8 cellular contexts compared by ENCODE assay signal in genomic region chr22:41621099-41621910, GRCh38. TPM values are rescaled to one million over a fixed set of nuclear protein-coding genes. Genes with fewer than 3 reads are reported as not detected.
DNase-seq lines count a peak whose midpoint lies in the region; TF ChIP-seq lines count a peak whose summit lies in the region.

Gene XRCC6 (plus strand): TSS chr22:41621295. CDS start chr22:41622005, 710 bp downstream.

- H3K4me3 ChIP-seq in SK-N-SH (ENCODE audit: low read depth in 2 of 2, low read length in 1 of 2) (peak within 1 kb of the TSS; percentile 78 to 89), suprapubic skin (peak within 1 kb of the TSS; percentile 91)

- H3K27ac ChIP-seq in SK-N-SH (ENCODE audit: low read depth in 2 of 2, low read length in 1 of 2) (peak within 1 kb of the TSS; percentile 82 to 97), suprapubic skin (peak within 1 kb of the TSS; percentile 95)

- no peaks in the 10 kb centered on the region for H3K27me3 ChIP-seq in SK-N-SH (ENCODE audit: insufficient read depth)
- no peaks in the 10 kb centered on the region for H3K27me3 ChIP-seq in suprapubic skin

- H3K4me2 ChIP-seq in SK-N-SH: peak within 1 kb of the TSS; percentile 91

- H3K36me3 Mint-ChIP-seq in HFFc6 (ENCODE audit: low read depth): peaks cover 14% of the 10 kb centered on the region

- peak; percentile 56 to 90 for TF ChIP-seq POLR2A in suprapubic skin (IDR thresholded peaks at IDR 0.05)

- H3K9me3 ChIP-seq in SK-N-SH (no peaks in the 10 kb centered on the region), suprapubic skin (no peaks in the 10 kb centered on the region)

- DNase-seq in GM04503 (ENCODE audit: low read depth): peak; percentile 93
- DNase-seq in HFFc6: peak; percentile 99
- peak; percentile 97 for DNase-seq in NCI-H1048 (lab: John Stamatoyannopoulos, UW)
- peak; percentile 96 for DNase-seq in SK-N-SH
- DNase-seq in activated naive CD4-positive, alpha-beta T cell treated with anti-CD3 and anti-CD28 coated beads, Interleukin-2, amount 50 U/mL, for 16 hours: peak; percentile 99
- peak; percentile 100 for DNase-seq in germinal center (ENCODE audit: low spot score)
- peak; percentile 90 to 100 (median 99) for DNase-seq in nucleus accumbens (lab: John Stamatoyannopoulos, UW)
- peak; percentile 100 for DNase-seq in suprapubic skin (ENCODE audit: low spot score in 2 of 2)

- CTCF ChIA-PET in SK-N-SH (lab: Yijun Ruan, JAX): interaction anchor here (1.0 to 1.2 kb wide), 3 partner anchors 78 to 219 kb away, joined by 3 to 4 read pairs (median 3); no protein-coding TSS in a partner anchor

- no peak for TF ChIP-seq CTCF in HFFc6 (IDR thresholded peaks at IDR 0.05)
- TF ChIP-seq CTCF in SK-N-SH (IDR thresholded peaks at IDR 0.05): no peak
- no peak for TF ChIP-seq CTCF in suprapubic skin (IDR thresholded peaks at IDR 0.05)

- H2AFZ ChIP-seq in SK-N-SH (ENCODE audit: low read depth): peak within 1 kb of the TSS; percentile 65; the same call in 1 of the 2 replicates

- H3K79me2 ChIP-seq in SK-N-SH (ENCODE audit: insufficient read depth): peaks cover 56% of the 10 kb centered on the region

- H3K9me3 Mint-ChIP-seq in HFFc6: no peaks in the 10 kb centered on the region

- 0% methylated on average over 2 of the region's 70 CpGs for WGBS in SK-N-SH (ENCODE audit: low lambda C conversion rate)
- 0% methylated on average over 29 of the region's 70 CpGs for WGBS in suprapubic skin

- H3K9me2 ChIP-seq in SK-N-SH: no peaks in the 10 kb centered on the region

- H3K36me3 ChIP-seq in SK-N-SH (replicated peaks in 1 of 2; ENCODE audit: control insufficient read depth in 1 of 2, insufficient read depth in 2 of 2, low read length in 1 of 2) (peaks cover 0 to 5% of the 10 kb centered on the region in 2 experiments), suprapubic skin (peaks cover 34% of the 10 kb centered on the region)

- peak within 1 kb of the TSS; percentile 98 for H3K27ac Mint-ChIP-seq in HFFc6

- H3K9ac ChIP-seq in SK-N-SH: peak within 1 kb of the TSS; percentile 94

- H4K20me1 ChIP-seq in SK-N-SH (ENCODE audit: insufficient read depth): no peaks in the 10 kb centered on the region

- no peak for TF ChIP-seq RAD21 in SK-N-SH (IDR thresholded peaks at IDR 0.05; ENCODE audit: low read length)

- peaks cover 5% of the 10 kb centered on the region in 2 experiments; a peak in 3 of 4 replicates for H3K4me1 ChIP-seq in SK-N-SH (ENCODE audit: control insufficient read depth in 1 of 2, insufficient read depth in 2 of 2, low read depth in 1 of 2, low read length in 1 of 2)
- H3K4me1 ChIP-seq in suprapubic skin: peaks cover 38% of the 10 kb centered on the region

- H3K4me1 Mint-ChIP-seq in HFFc6 (ENCODE audit: low read depth): peaks cover 39% of the 10 kb centered on the region

- TF ChIP-seq EP300 in SK-N-SH (IDR thresholded peaks at IDR 0.05; ENCODE audit: borderline replicate concordance in 1 of 2, low read depth in 1 of 2, low read length in 1 of 2): no peak
- no peak for TF ChIP-seq EP300 in suprapubic skin (IDR thresholded peaks at IDR 0.05)

- POLR2A ChIA-PET in SK-N-SH (lab: Yijun Ruan, JAX): interaction anchor here (0.5 to 1.3 kb wide), 2 partner anchors 18 to 19 kb away, joined by 3 to 4 read pairs; no protein-coding TSS in a partner anchor

- no peaks in the 10 kb centered on the region for H3K27me3 Mint-ChIP-seq in HFFc6 (ENCODE audit: insufficient read depth)

- peak within 1 kb of the TSS; percentile 94 for H3K4me3 Mint-ChIP-seq in HFFc6

- H3F3A ChIP-seq in SK-N-SH (replicated peaks; ENCODE audit: insufficient read depth): peaks cover 3% of the 10 kb centered on the region

TF ChIP-seq in SK-N-SH, 30 proteins besides CTCF, POLR2A, EP300 and RAD21:
- TF ChIP-seq ELF1 (IDR thresholded peaks at IDR 0.05): no peak
- no peak for TF ChIP-seq NFIC (IDR thresholded peaks at IDR 0.05; ENCODE audit: borderline replicate concordance)
- peak; percentile 43; the same call in 1 of the 2 replicates for TF ChIP-seq MXI1 (IDR thresholded peaks at IDR 0.05; ENCODE audit: low read depth, low read length)
- TF ChIP-seq GABPA (IDR thresholded peaks at IDR 0.05; ENCODE audit: low read depth): peak; percentile 65; the same call in 1 of the 2 replicates
- peak; percentile 78 for TF ChIP-seq YY1 (IDR thresholded peaks at IDR 0.05; ENCODE audit: low read depth)
- TF ChIP-seq, protein P1, sequence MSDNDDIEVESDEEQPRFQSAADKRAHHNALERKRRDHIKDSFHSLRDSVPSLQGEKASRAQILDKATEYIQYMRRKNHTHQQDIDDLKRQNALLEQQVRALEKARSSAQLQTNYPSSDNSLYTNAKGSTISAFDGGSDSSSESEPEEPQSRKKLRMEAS (IDR thresholded peaks at IDR 0.05; ENCODE audit: low read depth): peak; percentile 53; the same call in 1 of the 2 replicates
- TF ChIP-seq, protein P2, sequence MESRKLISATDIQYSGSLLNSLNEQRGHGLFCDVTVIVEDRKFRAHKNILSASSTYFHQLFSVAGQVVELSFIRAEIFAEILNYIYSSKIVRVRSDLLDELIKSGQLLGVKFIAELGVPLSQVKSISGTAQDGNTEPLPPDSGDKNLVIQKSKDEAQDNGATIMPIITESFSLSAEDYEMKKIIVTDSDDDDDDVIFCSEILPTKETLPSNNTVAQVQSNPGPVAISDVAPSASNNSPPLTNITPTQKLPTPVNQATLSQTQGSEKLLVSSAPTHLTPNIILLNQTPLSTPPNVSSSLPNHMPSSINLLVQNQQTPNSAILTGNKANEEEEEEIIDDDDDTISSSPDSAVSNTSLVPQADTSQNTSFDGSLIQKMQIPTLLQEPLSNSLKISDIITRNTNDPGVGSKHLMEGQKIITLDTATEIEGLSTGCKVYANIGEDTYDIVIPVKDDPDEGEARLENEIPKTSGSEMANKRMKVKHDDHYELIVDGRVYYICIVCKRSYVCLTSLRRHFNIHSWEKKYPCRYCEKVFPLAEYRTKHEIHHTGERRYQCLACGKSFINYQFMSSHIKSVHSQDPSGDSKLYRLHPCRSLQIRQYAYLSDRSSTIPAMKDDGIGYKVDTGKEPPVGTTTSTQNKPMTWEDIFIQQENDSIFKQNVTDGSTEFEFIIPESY (IDR thresholded peaks at IDR 0.05; ENCODE audit: borderline replicate concordance, low read depth): no peak
- TF ChIP-seq NRF1 (IDR thresholded peaks at IDR 0.05; ENCODE audit: low read depth, low read length): peak; percentile 74
- TF ChIP-seq IRF3 (IDR thresholded peaks at IDR 0.05; ENCODE audit: low read depth, low read length): no peak
- TF ChIP-seq POLR2AphosphoS5 (IDR thresholded peaks at IDR 0.05; ENCODE audit: low read depth, low read length): peak; percentile 49
- no peak for TF ChIP-seq USF2 (IDR thresholded peaks at IDR 0.05; ENCODE audit: borderline replicate concordance, low read depth, low read length)
- peak; percentile 60; the same call in 1 of the 2 replicates for TF ChIP-seq PBX3 (IDR thresholded peaks at IDR 0.05)

RNA-seq across cellular contexts. Expression of gene XRCC6, which starts in this region (rescaled TPM):
- 100 to 1,000 TPM; 324 to 395 (median 373) TPM for total RNA-seq in HFFc6 (2021; fragmentation: NEBNext Ultra II Directional; extraction: Animal tissue kit (Norgen Biotek cat#: 25700))
- 78.1 and 79.0 TPM in 2 replicates for polyA plus RNA-seq in SK-N-SH (2012; rRNA removed)
- 91.8 and 99.0 TPM in 2 replicates for polyA plus RNA-seq in SK-N-SH (2012; cell fraction: cytosol; rRNA removed)
- 53.7 and 58.9 TPM in 2 replicates for polyA plus RNA-seq in SK-N-SH (2012; cell fraction: nucleus; rRNA removed)
- total RNA-seq in suprapubic skin: 100 to 1,000 TPM; 131 to 194 (median 182) TPM

Comparison
In these comparisons a context has a peak if more than half of its experiments do, and no peak if none do; other contexts are left out.
1. Peak in every context shown above with its lines: DNase-seq, H3K4me3 ChIP-seq and H3K27ac ChIP-seq.